Comparison of ENCODE assay signal across 13 cellular contexts in genomic region chr15:64134322-64134829, GRCh38. TPM values are rescaled to one million over a fixed set of nuclear protein-coding genes. Genes with fewer than 3 reads are reported as not detected.
DNase-seq lines count a peak whose midpoint lies in the region; ATAC-seq, FAIRE-seq and TF ChIP-seq lines count a peak whose summit lies in the region.
"Had no signal": no experiment of that assay in that cellular context is flagged by ENCODE, and none has a peak within 500 bp of the region (broad histone marks: within the 10 kb centered on the region; RNA-seq: fewer than 3 reads in every experiment).

No MANE protein-coding gene starts in this region.

- H3K4me1 Mint-ChIP-seq in astrocyte (ENCODE audit: low read depth, unreplicated experiment) = no peaks in the 10 kb centered on the region
- H3K4me1 Mint-ChIP-seq: activated naive CD8-positive, alpha-beta T cell treated with anti-CD3 and anti-CD28 coated beads, Interleukin-2, amount 50 U/mL, for 24 hours had no signal

- H3K36me3 Mint-ChIP-seq in astrocyte (ENCODE audit: low read depth, unreplicated experiment) = peaks cover 42% of the 10 kb centered on the region

- H3K27me3 Mint-ChIP-seq in astrocyte (ENCODE audit: low read depth, unreplicated experiment) = no peaks in the 10 kb centered on the region
- H3K27me3 Mint-ChIP-seq: activated naive CD8-positive, alpha-beta T cell treated with anti-CD3 and anti-CD28 coated beads, Interleukin-2, amount 50 U/mL, for 24 hours; CD4-positive, alpha-beta memory T cell had no signal

- FAIRE-seq in astrocyte (lab: Jason Lieb, UNC) (no peak), GM19239 (lab: Jason Lieb, UNC) (no peak)

- peaks cover 19% of the 10 kb centered on the region for H4K20me1 ChIP-seq in astrocyte (ENCODE audit: insufficient read depth, low read length)

- no peak overlapping the region for H3K4me2 ChIP-seq in astrocyte (ENCODE audit: low read length)

- no peaks in the 10 kb centered on the region for H3K27me3 ChIP-seq in astrocyte (ENCODE audit: insufficient read depth, low read length)

- ATAC-seq in left cardiac atrium (peak; percentile 24 to 48), HG02642 (IDR thresholded peaks at IDR 0.05; ENCODE audit: poor library complexity, unreplicated experiment) (no peak), GM21390 (IDR thresholded peaks at IDR 0.05; ENCODE audit: unreplicated experiment) (no peak), GM18870 (IDR thresholded peaks at IDR 0.05; ENCODE audit: unreplicated experiment) (no peak)
- ATAC-seq: activated naive CD8-positive, alpha-beta T cell treated with anti-CD3 and anti-CD28 coated beads, Interleukin-2, amount 50 U/mL, for 24 hours had no signal

- no peak overlapping the region for H3K9ac ChIP-seq in astrocyte (ENCODE audit: low read length)

- no peaks in the 10 kb centered on the region for H3K9me3 Mint-ChIP-seq in astrocyte (ENCODE audit: unreplicated experiment)
- H3K9me3 Mint-ChIP-seq: activated naive CD8-positive, alpha-beta T cell treated with anti-CD3 and anti-CD28 coated beads, Interleukin-2, amount 50 U/mL, for 24 hours; CD4-positive, alpha-beta memory T cell had no signal

- H3K36me3 ChIP-seq in astrocyte (ENCODE audit: insufficient read depth, low read length) = peaks cover 55% of the 10 kb centered on the region

- no peaks in the 10 kb centered on the region for H3K79me2 ChIP-seq in astrocyte (ENCODE audit: insufficient read depth, low read length)

- no peaks in the 10 kb centered on the region for H3K9me3 ChIP-seq in astrocyte (ENCODE audit: insufficient read depth, low read depth, low read length)

- H3K4me3 ChIP-seq in astrocyte (ENCODE audit: insufficient read depth, low read depth, low read length) = no peak overlapping the region

- H3K27ac ChIP-seq in astrocyte (ENCODE audit: low read depth, low read length) = no peak overlapping the region

- H3K27ac Mint-ChIP-seq in astrocyte (ENCODE audit: unreplicated experiment) = no peak overlapping the region
- H3K27ac Mint-ChIP-seq: activated naive CD8-positive, alpha-beta T cell treated with anti-CD3 and anti-CD28 coated beads, Interleukin-2, amount 50 U/mL, for 24 hours had no signal

- intact Hi-C loops in left cardiac atrium (cut with DNase I) = no loop called here

- no peaks in the 10 kb centered on the region for H3K4me1 ChIP-seq in astrocyte (ENCODE audit: insufficient read depth, low read length)

- H2AFZ ChIP-seq in astrocyte (ENCODE audit: low read depth, low read length) = no peak overlapping the region

- no peak overlapping the region for H3K4me3 Mint-ChIP-seq in astrocyte (ENCODE audit: unreplicated experiment)
- H3K4me3 Mint-ChIP-seq: activated naive CD8-positive, alpha-beta T cell treated with anti-CD3 and anti-CD28 coated beads, Interleukin-2, amount 50 U/mL, for 24 hours; CD4-positive, alpha-beta memory T cell had no signal

- no peak for TF ChIP-seq CTCF in astrocyte (IDR thresholded peaks at IDR 0.05; ENCODE audit: insufficient read depth, low read depth, low read length)

- DNase-seq in HUDEP-2 (lab: John Stamatoyannopoulos, UW; ENCODE audit: unreplicated experiment in 76 of 76) (peak; percentile 24 to 98 (median 92)), astrocyte (ENCODE audit: low read depth) (peak; percentile 20), left cardiac atrium (no peak), putamen (ENCODE audit: low spot score) (peak; percentile 77), GM19239 (ENCODE audit: insufficient read length, low spot score) (no peak)
- DNase-seq: activated naive CD8-positive, alpha-beta T cell treated with anti-CD3 and anti-CD28 coated beads, Interleukin-2, amount 50 U/mL, for 24 hours; CD4-positive, alpha-beta memory T cell; NCI-H2081 treated with DMSO at 0.1 percent for 48 hours; stimulated activated CD8-positive, alpha-beta memory T cell treated with anti-CD3 and anti-CD28 coated beads, Interleukin-4, amount 100 ng/mL, for 48 hours; T1000 had no signal

RNA-seq across cellular contexts. Expression of gene SNX22, which starts 17.2 kb away (rescaled TPM):
- total RNA-seq in astrocyte = 0.19 and 0.27 TPM in 2 replicates
- 10 to 100 TPM; 28.9 to 29.8 TPM for total RNA-seq in left cardiac atrium

RNA-seq across cellular contexts. Expression of gene PPIB, which starts 28.4 kb away (rescaled TPM):
- 804 and 921 TPM in 2 replicates for total RNA-seq in astrocyte
- total RNA-seq in left cardiac atrium = 100 to 1,000 TPM; 256 to 257 TPM

RNA-seq across cellular contexts. Expression of gene SNX1, which starts 38.6 kb away (rescaled TPM):
- total RNA-seq in astrocyte = 87.7 and 89.3 TPM in 2 replicates
- total RNA-seq in left cardiac atrium = 100 to 1,000 TPM in 1 of 2 donors, 10 to 100 TPM in 1; 92.7 to 108 TPM

RNA-seq across cellular contexts. Expression of gene CIAO2A, which starts 40.7 kb away (rescaled TPM):
- total RNA-seq in astrocyte (51.2 and 53.4 TPM in 2 replicates), left cardiac atrium (10 to 100 TPM; 49.1 to 55.2 TPM)

Comparison
In these comparisons a context has a peak if more than half of its experiments do, and no peak if none do; other contexts are left out.
1. DNase-seq: peak in HUDEP-2 (76 of 76), astrocyte (single experiment) and putamen (single experiment); none in left cardiac atrium (single experiment) and GM19239 (single experiment).
2. ATAC-seq: peak in left cardiac atrium (2 of 2); none in HG02642 (single experiment), GM21390 (single experiment) and GM18870 (single experiment).
3. RNA of gene SNX22, which starts 17.2 kb away (total RNA-seq): 28.9 to 29.8 TPM in left cardiac atrium; 0.19 to 0.27 TPM in astrocyte; every median in the first group is over 10 times any median in the second.